ENCODE assay signal across 19 cellular contexts in genomic region chr4:79472693-79473552, GRCh38.
"Had no signal": no experiment of that assay in that cellular context is flagged by ENCODE, and none has a peak within 500 bp of the region (broad histone marks: within the 10 kb centered on the region; RNA-seq: fewer than 3 reads in every experiment).

No MANE protein-coding gene starts in this region.

- H3K4me1 ChIP-seq: ascending aorta, breast epithelium, testis, upper lobe of left lung had no signal

- ATAC-seq: activated CD8-positive, alpha-beta memory T cell treated with anti-CD3 and anti-CD28 coated beads, Interleukin-2, amount 10 ng/mL, durations not matched to agents 7 days and 5 days; left cardiac atrium; stimulated activated naive CD8-positive, alpha-beta T cell treated with anti-CD3 and anti-CD28 coated beads, Interleukin-15, amount 100 ng/mL, for 72 hours had no signal

- H3K27ac Mint-ChIP-seq: activated CD4-positive, alpha-beta memory T cell treated with anti-CD3 and anti-CD28 coated beads for 36 hours; activated CD8-positive, alpha-beta memory T cell treated with anti-CD3 and anti-CD28 coated beads, Interleukin-2, amount 10 ng/mL, durations not matched to agents 7 days and 5 days; activated naive CD4-positive, alpha-beta T cell treated with anti-CD3 and anti-CD28 coated beads for 36 hours; activated T-helper 2 cell treated with anti-CD3 and anti-CD28 coated beads, Interferon-gamma antibody, Interleukin-2, Interleukin-4, amounts not matched to agents 10 μg/mL and 5 μg/mL and 100 μg/mL, durations not matched to agents 14 hours and 24 hours and 36 hours; dendritic cell treated with granulocyte-macrophage colony-stimulating factor and Interleukin-4, amounts not matched to agents 40 ng/mL and 50 ng/mL, for 4 days; stimulated activated naive CD8-positive, alpha-beta T cell treated with anti-CD3 and anti-CD28 coated beads, Interleukin-15, amount 100 ng/mL, for 72 hours had no signal

- H3K27me3 ChIP-seq: ascending aorta, breast epithelium, testis, upper lobe of left lung had no signal

- H3K27ac ChIP-seq: ascending aorta, breast epithelium, testis, upper lobe of left lung had no signal

- H3K4me1 Mint-ChIP-seq: activated CD8-positive, alpha-beta memory T cell treated with anti-CD3 and anti-CD28 coated beads, Interleukin-2, amount 10 ng/mL, durations not matched to agents 7 days and 5 days; neural crest cell; stimulated activated naive CD8-positive, alpha-beta T cell treated with anti-CD3 and anti-CD28 coated beads, Interleukin-15, amount 100 ng/mL, for 72 hours had no signal

- H3K36me3 Mint-ChIP-seq: activated CD4-positive, alpha-beta memory T cell treated with anti-CD3 and anti-CD28 coated beads for 36 hours; activated CD8-positive, alpha-beta memory T cell treated with anti-CD3 and anti-CD28 coated beads, Interleukin-2, amount 10 ng/mL, durations not matched to agents 7 days and 5 days had no signal

- H3K9me3 Mint-ChIP-seq: activated CD4-positive, alpha-beta memory T cell treated with anti-CD3 and anti-CD28 coated beads for 36 hours; activated naive CD4-positive, alpha-beta T cell treated with anti-CD3 and anti-CD28 coated beads for 36 hours; activated T-helper 2 cell treated with anti-CD3 and anti-CD28 coated beads, Interferon-gamma antibody, Interleukin-2, Interleukin-4, amounts not matched to agents 10 μg/mL and 5 μg/mL and 100 μg/mL, durations not matched to agents 14 hours and 24 hours and 36 hours; dendritic cell treated with granulocyte-macrophage colony-stimulating factor and Interleukin-4, amounts not matched to agents 40 ng/mL and 50 ng/mL, for 4 days; stimulated activated naive CD8-positive, alpha-beta T cell treated with anti-CD3 and anti-CD28 coated beads, Interleukin-15, amount 100 ng/mL, for 72 hours had no signal

- H3K9me3 ChIP-seq: ascending aorta, breast epithelium, testis, upper lobe of left lung had no signal

- DNase-seq: activated CD4-positive, alpha-beta memory T cell treated with anti-CD3 and anti-CD28 coated beads for 36 hours; activated CD4-positive, alpha-beta T cell treated with anti-CD3 and anti-CD28 coated beads for 1 hour; activated CD8-positive, alpha-beta memory T cell treated with anti-CD3 and anti-CD28 coated beads, Interleukin-2, amount 10 ng/mL, durations not matched to agents 7 days and 5 days; activated naive CD4-positive, alpha-beta T cell treated with anti-CD3 and anti-CD28 coated beads for 36 hours; activated T-cell treated with anti-CD3 and anti-CD28 coated beads, Interleukin-2, amount 50 U/mL, for 1 hour; cerebellar nuclear complex; effector memory CD4-positive, alpha-beta T cell; left cardiac atrium; midbrain; stimulated activated CD4-positive, alpha-beta T cell treated with anti-CD3 and anti-CD28 coated beads, Interleukin-1b, Interleukin-23, amount 100 ng/mL, for 48 hours; stimulated activated naive CD8-positive, alpha-beta T cell treated with anti-CD3 and anti-CD28 coated beads, Interleukin-15, amount 100 ng/mL, for 72 hours; testis; upper lobe of left lung had no signal

- H3K36me3 ChIP-seq: ascending aorta, breast epithelium, upper lobe of left lung had no signal

- H3K27me3 Mint-ChIP-seq: activated CD4-positive, alpha-beta memory T cell treated with anti-CD3 and anti-CD28 coated beads for 36 hours; activated CD8-positive, alpha-beta memory T cell treated with anti-CD3 and anti-CD28 coated beads, Interleukin-2, amount 10 ng/mL, durations not matched to agents 7 days and 5 days; dendritic cell treated with granulocyte-macrophage colony-stimulating factor and Interleukin-4, amounts not matched to agents 40 ng/mL and 50 ng/mL, for 4 days; stimulated activated naive CD8-positive, alpha-beta T cell treated with anti-CD3 and anti-CD28 coated beads, Interleukin-15, amount 100 ng/mL, for 72 hours had no signal

- H3K4me3 ChIP-seq: ascending aorta, breast epithelium, lung, testis, upper lobe of left lung had no signal

- H3K4me3 Mint-ChIP-seq: activated CD4-positive, alpha-beta memory T cell treated with anti-CD3 and anti-CD28 coated beads for 36 hours; activated CD8-positive, alpha-beta memory T cell treated with anti-CD3 and anti-CD28 coated beads, Interleukin-2, amount 10 ng/mL, durations not matched to agents 7 days and 5 days; activated naive CD4-positive, alpha-beta T cell treated with anti-CD3 and anti-CD28 coated beads for 36 hours; dendritic cell treated with granulocyte-macrophage colony-stimulating factor and Interleukin-4, amounts not matched to agents 40 ng/mL and 50 ng/mL, for 4 days; neural crest cell; stimulated activated naive CD8-positive, alpha-beta T cell treated with anti-CD3 and anti-CD28 coated beads, Interleukin-15, amount 100 ng/mL, for 72 hours had no signal
